Comparison of ENCODE assay signal across 28 cellular contexts in the genomic region with DNA sequence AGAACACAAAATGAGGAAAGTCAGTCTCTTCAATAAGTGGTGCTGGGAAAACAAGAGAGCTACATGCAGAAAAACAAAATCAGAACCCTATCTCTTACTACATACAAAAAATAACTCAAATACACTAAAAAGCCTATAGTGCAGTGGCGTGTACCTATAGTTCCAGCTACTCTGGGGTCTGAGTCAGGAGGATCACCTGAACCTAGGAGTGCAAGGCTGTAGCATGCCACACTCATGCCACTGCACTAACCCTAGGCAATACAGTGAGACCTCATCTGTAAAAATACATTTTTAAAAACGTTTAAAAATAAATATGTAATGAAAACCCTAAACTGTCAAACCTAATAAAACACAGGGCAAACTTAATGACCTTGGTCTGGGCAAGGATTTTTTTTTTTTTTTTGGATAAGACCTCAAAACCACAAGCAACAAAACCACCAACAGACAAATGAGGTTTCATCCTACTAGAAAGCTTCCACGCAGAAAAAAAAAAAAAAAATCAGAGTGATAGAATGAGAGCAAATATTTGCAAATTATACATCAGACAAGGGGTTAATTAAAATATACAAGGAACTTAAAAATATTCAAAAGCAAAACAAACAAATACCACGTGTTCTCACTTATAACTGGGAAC. TPM values are rescaled to one million over a fixed set of nuclear protein-coding genes. Genes with fewer than 3 reads are reported as not detected.
"Had no signal": no experiment of that assay in that cellular context is flagged by ENCODE, and none has a peak within 500 bp of the region (broad histone marks: within the 10 kb centered on the region; RNA-seq: fewer than 3 reads in every experiment).

No MANE protein-coding gene starts in this region.

- ATAC-seq: activated T-cell treated with anti-CD3 and anti-CD28 coated beads, Interleukin-2, amount 50 U/mL, for 72 hours; left colon; sciatic nerve; stimulated activated naive CD8-positive, alpha-beta T cell treated with anti-CD3 and anti-CD28 coated beads, Interleukin-15, Interleukin-2, amounts not matched to agents 100 U/mL and 50 U/mL, for 24 hours had no signal

- H3K9me3 ChIP-seq: neutrophil, testis, uterus had no signal

- H3K27me3 ChIP-seq: brain microvascular endothelial cell, neutrophil, testis, uterus had no signal

- DNase-seq: activated CD4-positive, alpha-beta T cell treated with anti-CD3 and anti-CD28 coated beads for 4 hours; activated CD4-positive, alpha-beta T cell treated with anti-CD3 and anti-CD28 coated beads, Interleukin-2, amount 50 U/mL, for 4 hours; activated naive CD4-positive, alpha-beta T cell treated with Interleukin-2 at 50 U/mL for 16 hours; activated naive CD8-positive, alpha-beta T cell treated with anti-CD3 and anti-CD28 coated beads for 36 hours; activated T-cell treated with anti-CD3 and anti-CD28 coated beads for 4 hours; activated T-cell treated with anti-CD3 and anti-CD28 coated beads, Interleukin-2, amount 50 U/mL, for 72 hours; amniotic stem cell; brain microvascular endothelial cell; cortex of kidney; head of caudate nucleus; hippocampal formation; kidney; left colon; mammary epithelial cell; nephron progenitor cell; stimulated activated CD4-positive, alpha-beta T cell treated with anti-CD3 and anti-CD28 coated beads, Interleukin-12 subunit alpha, Interleukin-12 subunit beta, amount 100 ng/mL, for 4 hours; stimulated activated CD4-positive, alpha-beta T cell treated with anti-CD3 and anti-CD28 coated beads, Interleukin-4, amount 100 ng/mL, for 1 hour; stimulated activated naive CD8-positive, alpha-beta T cell treated with anti-CD3 and anti-CD28 coated beads, Interleukin-15, Interleukin-2, amounts not matched to agents 100 U/mL and 50 U/mL, for 24 hours; testis; trophoblast cell; uterus had no signal

- H3K4me3 ChIP-seq: skin epidermis, testis, uterus had no signal

- H3K4me1 ChIP-seq: testis, uterus had no signal

- H3K27ac ChIP-seq: brain microvascular endothelial cell, neutrophil, skin epidermis, testis, uterus had no signal

- H3K36me3 ChIP-seq: brain microvascular endothelial cell, neutrophil, uterus had no signal

RNA-seq across cellular contexts. Expression of a gene that starts 35.2 kb away (rescaled TPM):
- polyA plus RNA-seq: endothelial cell of umbilical vein, esophagus, fibroblast of lung, liver, mammary epithelial cell had no signal
